Comparison of ENCODE assay signal across 8 cellular contexts in the genomic region with DNA sequence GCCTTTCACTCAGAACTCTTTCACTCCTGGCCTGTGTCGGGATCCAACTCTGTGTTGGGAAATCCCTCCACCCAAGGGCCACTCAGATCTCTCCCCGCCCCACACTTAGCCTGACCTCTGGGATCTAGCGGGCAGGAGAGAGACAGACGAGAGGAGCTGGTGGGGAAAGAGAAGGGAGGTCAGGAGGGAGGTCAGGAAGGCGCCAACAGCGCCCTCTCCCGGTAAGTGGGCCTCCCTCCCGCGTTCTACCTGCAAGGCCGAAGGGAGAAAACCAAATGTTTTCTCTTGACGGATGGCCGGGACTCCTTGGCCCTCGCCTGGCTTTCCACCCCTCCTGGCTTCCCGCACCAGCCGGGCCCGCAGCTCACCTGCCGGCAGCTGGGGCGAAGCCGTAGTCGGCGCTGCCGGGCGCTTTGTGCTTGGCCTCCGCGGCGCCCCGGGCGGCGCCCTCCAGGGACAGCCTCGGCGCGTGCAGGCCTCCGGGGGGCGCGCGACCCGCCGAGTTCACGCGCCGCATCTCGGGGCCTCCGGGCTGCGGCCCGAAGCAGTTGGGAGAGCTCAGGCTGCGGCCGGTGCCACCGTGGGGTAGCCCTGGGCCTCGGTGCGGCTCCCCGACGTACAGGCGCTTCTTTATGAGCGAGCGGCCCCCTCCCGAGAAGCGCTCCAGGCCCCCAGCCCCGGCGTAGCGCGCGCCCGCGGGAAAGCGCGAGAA. TPM values are rescaled to one million over a fixed set of nuclear protein-coding genes. Genes with fewer than 3 reads are reported as not detected.
DNase-seq lines count a peak whose midpoint lies in the region; TF ChIP-seq lines count a peak whose summit lies in the region.

No MANE protein-coding gene starts in this region.

- H3K27me3 ChIP-seq in BLaER1: peaks cover 38% of the 10 kb centered on the region

- peak; percentile 78 for TF ChIP-seq CTCF in HFF-Myc (IDR thresholded peaks at IDR 0.05; ENCODE audit: low read depth, low read length, missing control alignments)

- H3K4me1 ChIP-seq in BLaER1: peaks cover 21% of the 10 kb centered on the region

- no peaks in the 10 kb centered on the region for H4K20me1 ChIP-seq in BLaER1

- H3K9ac ChIP-seq in BLaER1: peak overlapping the region; percentile 80

- no peaks in the 10 kb centered on the region for H3K9me3 ChIP-seq in BLaER1

- no peaks in the 10 kb centered on the region for H3K36me3 ChIP-seq in BLaER1

- DNase-seq in HFF-Myc (ENCODE audit: extremely low read depth, low read depth) (no peak), T-helper 1 cell (peak; percentile 28 to 83 (median 50)), amniotic epithelial cell (ENCODE audit: low read depth) (peak; percentile 93), H4 (ENCODE audit: low spot score) (no peak), NCI-H1417 treated with DMSO at 0.1 percent for 48 hours (lab: John Stamatoyannopoulos, UW) (no peak)
- peak; percentile 71 for DNase-seq in stimulated activated CD4-positive, alpha-beta T cell treated with anti-CD3 and anti-CD28 coated beads, Interleukin-12 subunit alpha, Interleukin-12 subunit beta, amount 100 ng/mL, for 4 hours

- peak overlapping the region; percentile 85 for H3K4me2 ChIP-seq in BLaER1

- H3K4me3 ChIP-seq in BLaER1 (peak overlapping the region; percentile 69), HFF-Myc (replicated peaks; ENCODE audit: low read depth, low read length) (no peak overlapping the region; the same call in 1 of the 2 replicates), iPS-11a (ENCODE audit: low read depth, low read length) (peak overlapping the region; percentile 21)

- H3K27ac ChIP-seq in BLaER1: peak overlapping the region; percentile 69

RNA-seq across cellular contexts. Expression of a gene that starts 38.2 kb away (rescaled TPM):
- not detected in 2 replicates for total RNA-seq in H4 (2014; rRNA removed; shearing (Covaris generic))

RNA-seq across cellular contexts. Expression of a gene that starts 53.9 kb away (rescaled TPM):
- total RNA-seq in H4 (2014; rRNA removed; shearing (Covaris generic)): 27.8 and 30.4 TPM in 2 replicates

Comparison
In these comparisons a context has a peak if more than half of its experiments do, and no peak if none do; other contexts are left out.
1. DNase-seq: peak in T-helper 1 cell (5 of 5), amniotic epithelial cell (single experiment) and stimulated activated CD4-positive, alpha-beta T cell treated with anti-CD3 and anti-CD28 coated beads, Interleukin-12 subunit alpha, Interleukin-12 subunit beta, amount 100 ng/mL, for 4 hours (single experiment); none in HFF-Myc (single experiment), H4 (single experiment) and NCI-H1417 treated with DMSO at 0.1 percent for 48 hours (single experiment).